15 cellular contexts compared by ENCODE assay signal in the genomic region with DNA sequence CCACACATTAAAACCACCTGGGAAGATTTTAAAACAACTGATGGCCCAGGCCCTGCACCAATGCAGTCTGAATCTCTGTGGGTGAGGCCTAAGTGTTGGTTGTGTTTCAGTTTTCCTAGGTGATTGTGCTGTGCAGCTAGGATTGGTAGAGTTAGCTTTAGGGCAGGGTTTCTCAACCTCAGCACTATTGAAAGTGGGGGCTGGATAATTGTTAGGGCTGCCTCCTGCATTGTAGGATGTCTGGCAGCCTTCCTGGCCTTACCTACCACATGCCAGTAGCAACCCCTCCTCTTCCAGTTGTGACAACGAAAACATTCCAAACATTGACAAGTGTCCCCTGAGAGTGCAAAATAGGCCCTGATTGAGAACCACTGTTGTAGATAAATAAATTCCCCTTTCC.
"Had no signal": no experiment of that assay in that cellular context is flagged by ENCODE, and none has a peak within 500 bp of the region (broad histone marks: within the 10 kb centered on the region; RNA-seq: fewer than 3 reads in every experiment).

No MANE protein-coding gene starts in this region.

- ATAC-seq: foreskin keratinocyte; left lobe of liver; mucosa of descending colon; naive thymus-derived CD8-positive, alpha-beta T cell had no signal

- DNase-seq: erythroblast; foreskin keratinocyte; mammary epithelial cell; mucosa of descending colon; naive thymus-derived CD8-positive, alpha-beta T cell; posterior cingulate gyrus; sigmoid colon; stimulated activated CD4-positive, alpha-beta T cell treated with anti-CD3 and anti-CD28 coated beads, Interleukin-2, amount 100 ng/mL, for 24 hours; stimulated activated CD4-positive, alpha-beta T cell treated with anti-CD3 and anti-CD28 coated beads, Interleukin-4, amount 100 ng/mL, for 4 hours; stimulated activated naive CD4-positive, alpha-beta T cell treated with Interleukin-2 at 50 U/mL for 16 hours; trophoblast cell had no signal

- H3K36me3 Mint-ChIP-seq: naive thymus-derived CD8-positive, alpha-beta T cell had no signal

- H3K27me3 ChIP-seq: foreskin keratinocyte, right atrium auricular region, sigmoid colon had no signal

- H3K9me3 Mint-ChIP-seq: dendritic cell treated with granulocyte-macrophage colony-stimulating factor and Interleukin-4, amounts not matched to agents 40 ng/mL and 50 ng/mL, for 4 days had no signal

- H3K27ac Mint-ChIP-seq: dendritic cell treated with granulocyte-macrophage colony-stimulating factor and Interleukin-4, amounts not matched to agents 40 ng/mL and 50 ng/mL, for 4 days; naive thymus-derived CD8-positive, alpha-beta T cell had no signal

- H3K4me1 ChIP-seq: foreskin keratinocyte, right atrium auricular region, sigmoid colon had no signal

- H3K27me3 Mint-ChIP-seq: dendritic cell treated with granulocyte-macrophage colony-stimulating factor and Interleukin-4, amounts not matched to agents 40 ng/mL and 50 ng/mL, for 4 days; naive thymus-derived CD8-positive, alpha-beta T cell had no signal

- H3K4me3 Mint-ChIP-seq: dendritic cell treated with granulocyte-macrophage colony-stimulating factor and Interleukin-4, amounts not matched to agents 40 ng/mL and 50 ng/mL, for 4 days; naive thymus-derived CD8-positive, alpha-beta T cell had no signal

- H3K9me3 ChIP-seq: mucosa of descending colon, right atrium auricular region, sigmoid colon had no signal

- H3K27ac ChIP-seq: foreskin keratinocyte, right atrium auricular region, sigmoid colon, skin epidermis had no signal

- H3K4me1 Mint-ChIP-seq: naive thymus-derived CD8-positive, alpha-beta T cell had no signal

- H3K36me3 ChIP-seq: right atrium auricular region, sigmoid colon had no signal

- H3K4me3 ChIP-seq: mucosa of descending colon, right atrium auricular region, sigmoid colon, skin epidermis had no signal
